ENCODE assay signal across 8 cellular contexts in genomic region chr6:392441-393390, GRCh38. TPM values are rescaled to one million over a fixed set of nuclear protein-coding genes. Genes with fewer than 3 reads are reported as not detected.
A peak's percentile ranks its signal among the peaks of the same experiment; 100 is the strongest.
DNase-seq lines count a peak whose midpoint lies in the region; ATAC-seq and TF ChIP-seq lines count a peak whose summit lies in the region.

No MANE protein-coding gene starts in this region.

- H3K79me2 ChIP-seq in PC-9 (ENCODE audit: low read depth), result no peaks in the 10 kb centered on the region

- intact Hi-C loops in PC-9 (cut with micrococcal nuclease; ENCODE audit: unreplicated experiment), result no loop called here

- H3K9ac ChIP-seq in iPS-15b (ENCODE audit: low read depth, low read length), result no peak overlapping the region

- POLR2A ChIA-PET in HEK293 (lab: Yijun Ruan, JAX) (interaction anchor here (0.8 kb wide), 1 partner anchor 1031 kb away, joined by 3 read pairs; no protein-coding TSS in a partner anchor), PC-9 (lab: Charles Lee; ENCODE audit: unreplicated experiment) (no interaction called here)

- H3K9me3 ChIP-seq in HEK293 (ENCODE audit: control insufficient read depth, insufficient read depth, low read depth, low read length) (no peaks in the 10 kb centered on the region), iPS-15b (ENCODE audit: control insufficient read depth, insufficient read depth, low read length) (no peaks in the 10 kb centered on the region), PC-9 (ENCODE audit: insufficient read depth, low read depth) (no peaks in the 10 kb centered on the region)

- H3K27ac ChIP-seq in HEK293 (ENCODE audit: extremely low read depth, low read depth, low read length) (no peak overlapping the region; the same call in 1 of the 2 replicates), PC-9 (no peak overlapping the region)

- no peaks in the 10 kb centered on the region for H3K36me3 ChIP-seq in HEK293 (ENCODE audit: control insufficient read depth in 2 of 2, insufficient read depth in 1 of 2, low read length in 2 of 2)
- peaks cover 3% of the 10 kb centered on the region for H3K36me3 ChIP-seq in iPS-15b (ENCODE audit: control insufficient read depth, insufficient read depth, low read length)
- H3K36me3 ChIP-seq in PC-9 (ENCODE audit: low read depth), result no peaks in the 10 kb centered on the region

- H3K4me1 ChIP-seq in HEK293 (ENCODE audit: control insufficient read depth, insufficient read depth, low read length), result no peaks in the 10 kb centered on the region; the same call in 1 of the 2 replicates
- no peaks in the 10 kb centered on the region for H3K4me1 ChIP-seq in iPS-15b (ENCODE audit: control insufficient read depth, insufficient read depth, low read length)
- H3K4me1 ChIP-seq in PC-9 (replicated peaks; ENCODE audit: insufficient read depth), result no peaks in the 10 kb centered on the region

- peak; percentile 54 to 59 for DNase-seq in activated T-cell treated with anti-CD3 and anti-CD28 coated beads, Interleukin-2, amount 50 U/mL, for 48 hours
- DNase-seq in stimulated activated CD4-positive, alpha-beta T cell treated with anti-CD3 and anti-CD28 coated beads, Interleukin-2, amount 100 ng/mL, for 24 hours, result peak; percentile 52 to 56
- DNase-seq in PC-9 (no peak), DMS53 treated with DMSO at 0.1 percent for 48 hours (lab: John Stamatoyannopoulos, UW; ENCODE audit: unreplicated experiment) (no peak), glomerular visceral epithelial cell (ENCODE audit: extremely low spot score) (no peak)

- H3K4me2 ChIP-seq in PC-9, result no peak overlapping the region

- no TSS peak for BruUV-seq in PC-9 (replicated peaks; lab: Mats Ljungman, UMichigan)

- TF ChIP-seq CTCF in HEK293 (tag by site-specific recombination; IDR thresholded peaks at IDR 0.05) (no peak), PC-9 (conservative IDR thresholded peaks at IDR 0.05) (no peak)

- H3K4me3 ChIP-seq in HEK293 (ENCODE audit: low read depth, low read length) (no peak overlapping the region; the same call in 1 of the 2 replicates), iPS-15b (ENCODE audit: low read depth, low read length) (peak overlapping the region; percentile 61), PC-9 (no peak overlapping the region)

- peaks cover 66% of the 10 kb centered on the region for H3K27me3 ChIP-seq in iPS-15b (ENCODE audit: control insufficient read depth, insufficient read depth, low read length)
- H3K27me3 ChIP-seq in PC-9 (ENCODE audit: insufficient read depth, low read depth), result peaks cover 45% of the 10 kb centered on the region; the same call in 1 of the 2 replicates

- no peaks in the 10 kb centered on the region for H4K20me1 ChIP-seq in PC-9 (ENCODE audit: insufficient read depth)

- H3K9me2 ChIP-seq in PC-9 (ENCODE audit: insufficient read depth), result no peaks in the 10 kb centered on the region

- H3F3A ChIP-seq in PC-9 (ENCODE audit: insufficient read depth, low read depth), result no peaks in the 10 kb centered on the region

- no peak overlapping the region for H2AFZ ChIP-seq in PC-9

- CTCF ChIA-PET in HEK293 (lab: Yijun Ruan, JAX), result interaction anchor here (0.6 to 1.2 kb wide), 4 partner anchors 16 to 328 kb away, joined by 3 read pairs; no protein-coding TSS in a partner anchor
- CTCF ChIA-PET in PC-9 (lab: Charles Lee), result no interaction called here

- no peak for ATAC-seq in HG03135 (IDR thresholded peaks at IDR 0.05; ENCODE audit: unreplicated experiment)

TF ChIP-seq in HEK293, 187 proteins besides CTCF, POLR2A, EP300 and RAD21:
- TF ChIP-seq ZNF501 (tag by site-specific recombination; IDR thresholded peaks at IDR 0.05), result no peak
- TF ChIP-seq ZNF398 (tag by site-specific recombination; IDR thresholded peaks at IDR 0.05), result no peak
- no peak for TF ChIP-seq ZNF629 (tag by site-specific recombination; IDR thresholded peaks at IDR 0.05)
- 0 out of 2 replicates have a peak, but pooled peaks have one; percentile 53 for TF ChIP-seq ZNF202 (tag by site-specific recombination; IDR thresholded peaks at IDR 0.05; ENCODE audit: borderline replicate concordance)
- no peak for TF ChIP-seq ELK4 (IDR thresholded peaks at IDR 0.05; ENCODE audit: borderline replicate concordance, low read depth, low read length)
- no peak for TF ChIP-seq KLF1 (tag by site-specific recombination; IDR thresholded peaks at IDR 0.05)
- no peak for TF ChIP-seq ZNF292 (tag by site-specific recombination; IDR thresholded peaks at IDR 0.05; ENCODE audit: borderline replicate concordance, low read depth)
- no peak for TF ChIP-seq ZNF140 (tag by site-specific recombination; IDR thresholded peaks at IDR 0.05)
- no peak for TF ChIP-seq ZNF473 (tag by site-specific recombination; IDR thresholded peaks at IDR 0.05)
- TF ChIP-seq FEZF1 (tag by site-specific recombination; IDR thresholded peaks at IDR 0.05), result no peak
- no peak for TF ChIP-seq ZNF266 (tag by site-specific recombination; IDR thresholded peaks at IDR 0.05; ENCODE audit: low read depth)
- TF ChIP-seq ZNF664 (tag by site-specific recombination; IDR thresholded peaks at IDR 0.05), result no peak
- TF ChIP-seq ZNF174 (tag by site-specific recombination; IDR thresholded peaks at IDR 0.05), result no peak
- TF ChIP-seq SETDB1 (IDR thresholded peaks at IDR 0.05; ENCODE audit: insufficient read length, low read length), result no peak
- TF ChIP-seq PBX3 (CRISPR knock-in tag; IDR thresholded peaks at IDR 0.05), result peak; percentile 75; the same call in 1 of the 2 replicates
- no peak for TF ChIP-seq ZNF335 (tag by site-specific recombination; conservative IDR thresholded peaks at IDR 0.05)
TF ChIP-seq in HEK293: peak in this region for 2.

RNA-seq across cellular contexts. Expression of gene IRF4, which starts 1.2 kb away (rescaled TPM):
- total RNA-seq in PC-9 (2021), result not detected in 2 replicates

Comparison
In these comparisons a context has a peak if more than half of its experiments do, and no peak if none do; other contexts are left out.
1. DNase-seq: peak in activated T-cell treated with anti-CD3 and anti-CD28 coated beads, Interleukin-2, amount 50 U/mL, for 48 hours (2 of 2) and stimulated activated CD4-positive, alpha-beta T cell treated with anti-CD3 and anti-CD28 coated beads, Interleukin-2, amount 100 ng/mL, for 24 hours (2 of 2); none in PC-9 (0 of 2), DMS53 treated with DMSO at 0.1 percent for 48 hours (single experiment) and glomerular visceral epithelial cell (single experiment).